In genomic region chr11:78812513-78813293, GRCh38 we compare ENCODE assay signal across 12 cellular contexts.
A peak's percentile ranks its signal among the peaks of the same experiment; 100 is the strongest.
DNase-seq lines count a peak whose midpoint lies in the region; ATAC-seq and TF ChIP-seq lines count a peak whose summit lies in the region.
"Had no signal": no experiment of that assay in that cellular context is flagged by ENCODE, and none has a peak within 500 bp of the region (broad histone marks: within the 10 kb centered on the region; RNA-seq: fewer than 3 reads in every experiment).

No MANE protein-coding gene starts in this region.

- peaks cover 37% of the 10 kb centered on the region for H3K4me1 ChIP-seq in HUES64 (ENCODE audit: insufficient read depth, low read length)
- H3K4me1 ChIP-seq in RWPE2 (ENCODE audit: insufficient read depth, poor library complexity, severe bottlenecking), result no peaks in the 10 kb centered on the region

- H3K27me3 ChIP-seq in HUES64 (ENCODE audit: insufficient read depth, low read length), result no peaks in the 10 kb centered on the region
- no peaks in the 10 kb centered on the region for H3K27me3 ChIP-seq in RWPE2 (ENCODE audit: insufficient read depth, poor library complexity, severe bottlenecking)
- H3K27me3 ChIP-seq: vagina had no signal

- H3K27ac ChIP-seq in HUES64 (ENCODE audit: low read depth, low read length) (peak overlapping the region; percentile 46; the same call in 1 of the 2 replicates), RWPE2 (ENCODE audit: poor library complexity, severe bottlenecking) (no peak overlapping the region)
- H3K27ac ChIP-seq: vagina had no signal

- no peak for TF ChIP-seq CTCF in RWPE2 (IDR thresholded peaks at IDR 0.05; ENCODE audit: poor library complexity, severe bottlenecking)

- ATAC-seq in RWPE2 (ENCODE audit: low read depth) (peak; percentile 46; the same call in 1 of the 3 replicates), left lobe of liver (peak; percentile 55), HG03095 (IDR thresholded peaks at IDR 0.05; ENCODE audit: unreplicated experiment) (no peak), GM19328 (IDR thresholded peaks at IDR 0.05; ENCODE audit: unreplicated experiment) (no peak)
- ATAC-seq: activated CD8-positive, alpha-beta memory T cell treated with anti-CD3 and anti-CD28 coated beads, Interleukin-2, amount 10 ng/mL, durations not matched to agents 7 days and 5 days had no signal

- H3K9me3 ChIP-seq in HUES64 (ENCODE audit: insufficient read depth, low read depth, low read length), result no peaks in the 10 kb centered on the region
- no peaks in the 10 kb centered on the region for H3K9me3 ChIP-seq in RWPE2 (ENCODE audit: severe bottlenecking)
- H3K9me3 ChIP-seq: vagina had no signal

- no peak overlapping the region for H3K4me3 ChIP-seq in HUES64 (ENCODE audit: low read length)
- H3K4me3 ChIP-seq in RWPE2 (ENCODE audit: severe bottlenecking), result no peak overlapping the region
- H3K4me3 ChIP-seq: vagina had no signal

- H3K9ac ChIP-seq in HUES64 (ENCODE audit: low read depth, low read length), result no peak overlapping the region

- 48% methylated on average over 6 of the region's 6 CpGs for WGBS in HUES64

- H3K36me3 ChIP-seq in HUES64 (ENCODE audit: insufficient read depth, low read length) (no peaks in the 10 kb centered on the region), RWPE2 (ENCODE audit: low read depth) (no peaks in the 10 kb centered on the region)
- H3K36me3 ChIP-seq: vagina had no signal

- peak; percentile 40 for DNase-seq in DMS153 (lab: John Stamatoyannopoulos, UW)
- DNase-seq in RWPE2 (ENCODE audit: low spot score), result no peak
- no peak for DNase-seq in left lobe of liver (ENCODE audit: low spot score)
- no peak for DNase-seq in EL
- DNase-seq in NCI-H446 (lab: John Stamatoyannopoulos, UW), result no peak
- DNase-seq: activated CD8-positive, alpha-beta memory T cell treated with anti-CD3 and anti-CD28 coated beads, Interleukin-2, amount 10 ng/mL, durations not matched to agents 7 days and 5 days; effector memory CD4-positive, alpha-beta T cell; T-helper 2 cell had no signal

Comparison
In these comparisons a context has a peak if more than half of its experiments do, and no peak if none do; other contexts are left out.
1. ATAC-seq: peak in RWPE2 (single experiment) and left lobe of liver (single experiment); none in HG03095 (single experiment) and GM19328 (single experiment).